8 cellular contexts compared by ENCODE assay signal in the genomic region with DNA sequence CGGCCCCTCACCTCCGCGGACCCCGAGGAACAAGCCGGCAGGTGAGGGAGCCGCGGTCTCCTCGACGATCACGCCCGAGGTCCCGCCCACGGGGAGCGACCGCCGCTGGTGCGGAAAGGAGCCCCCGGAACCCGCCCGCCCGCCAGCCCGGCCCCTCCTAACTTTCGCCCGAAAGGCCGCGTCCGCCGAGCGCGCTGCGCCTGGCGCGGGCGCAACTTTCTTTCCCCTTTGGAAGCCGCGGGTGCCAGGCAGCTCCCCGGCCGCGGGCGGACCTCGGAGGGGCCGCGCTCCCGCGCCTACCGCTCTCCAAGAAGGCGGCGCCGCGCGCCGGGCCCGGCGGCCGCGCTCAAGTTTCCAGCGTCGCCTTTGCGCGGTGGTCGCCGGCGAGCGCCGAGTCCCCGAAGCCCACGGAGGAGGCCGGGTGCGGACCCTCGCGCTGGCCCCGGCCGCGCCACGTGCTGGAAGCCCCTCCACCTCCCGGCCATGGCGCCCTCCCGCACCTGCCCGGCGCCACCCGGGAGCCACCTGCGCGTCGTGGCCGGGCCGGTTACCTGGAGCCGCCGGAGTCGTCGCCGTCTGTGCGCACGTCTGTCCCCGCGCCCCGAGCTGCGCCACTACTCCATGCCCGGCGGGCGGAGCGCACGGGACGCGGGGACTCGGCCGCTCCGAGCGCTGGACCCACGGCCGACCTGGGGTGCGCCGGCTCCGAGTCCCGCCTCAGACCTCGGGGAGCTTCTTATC. TPM values are rescaled to one million over a fixed set of nuclear protein-coding genes. Genes with fewer than 3 reads are reported as not detected.
DNase-seq lines count a peak whose midpoint lies in the region; ATAC-seq and TF ChIP-seq lines count a peak whose summit lies in the region.

A gene with protein sequence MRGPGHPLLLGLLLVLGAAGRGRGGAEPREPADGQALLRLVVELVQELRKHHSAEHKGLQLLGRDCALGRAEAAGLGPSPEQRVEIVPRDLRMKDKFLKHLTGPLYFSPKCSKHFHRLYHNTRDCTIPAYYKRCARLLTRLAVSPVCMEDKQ (minus strand): TSS at position 90 of the 741 bp plus-strand sequence. CDS start 256 bp downstream, outside the sequence.

- H2AFZ ChIP-seq in hepatocyte = peak within 1 kb of the TSS; percentile 66

- H3K9me2 ChIP-seq in hepatocyte (replicated peaks; ENCODE audit: insufficient read depth) = no peaks in the 10 kb centered on the region

- H3K36me3 ChIP-seq in H7 (replicated peaks; ENCODE audit: control insufficient read depth, insufficient read depth, low read length) (no peaks in the 10 kb centered on the region), hepatocyte (replicated peaks; ENCODE audit: insufficient read depth, low read depth) (no peaks in the 10 kb centered on the region), skeletal muscle tissue (ENCODE audit: control insufficient read depth in 3 of 3, insufficient read depth in 3 of 3, low read length in 3 of 3) (no peaks in the 10 kb centered on the region)

- no peak within 1 kb of the TSS for H3K9ac ChIP-seq in skeletal muscle tissue (ENCODE audit: low read depth in 1 of 3, low read length in 3 of 3)

- H3K4me1 ChIP-seq in hepatocyte (ENCODE audit: insufficient read depth) = peaks cover 9% of the 10 kb centered on the region
- H3K4me1 ChIP-seq in skeletal muscle tissue (ENCODE audit: control insufficient read depth in 3 of 3, insufficient read depth in 3 of 3, low read length in 3 of 3) = peaks cover 10 to 18% (median 17%) of the 10 kb centered on the region in 3 donors

- no peak for TF ChIP-seq CTCF in hepatocyte (IDR thresholded peaks at IDR 0.05; ENCODE audit: poor library complexity)

- H3K27ac ChIP-seq in hepatocyte = no peak within 1 kb of the TSS
- no peak within 1 kb of the TSS for H3K27ac ChIP-seq in skeletal muscle tissue (ENCODE audit: low read depth, low read length)

- peaks cover 16% of the 10 kb centered on the region for H4K20me1 ChIP-seq in hepatocyte (ENCODE audit: insufficient read depth, poor library complexity, severe bottlenecking)

- 3% methylated on average over 68 of the region's 115 CpGs for WGBS in hepatocyte (ENCODE audit: low lambda C conversion rate, missing lambda C conversion rate)

- H3K4me3 ChIP-seq in H7 (ENCODE audit: insufficient read depth, low read depth, low read length) (peak within 1 kb of the TSS; percentile 50), hepatocyte (peak within 1 kb of the TSS; percentile 58), skeletal muscle tissue (ENCODE audit: low read length in 3 of 3) (peak within 1 kb of the TSS in 2 of 3 donors; percentile 27 to 35)

- peak within 1 kb of the TSS; percentile 91 for H3K4me2 ChIP-seq in hepatocyte

- no peak for ATAC-seq in GM21576 (IDR thresholded peaks at IDR 0.05; ENCODE audit: unreplicated experiment)
- ATAC-seq in HG03521 (IDR thresholded peaks at IDR 0.05; ENCODE audit: unreplicated experiment) = no peak
- no peak for ATAC-seq in HG02884 (IDR thresholded peaks at IDR 0.05; ENCODE audit: unreplicated experiment)

- H3K9me3 ChIP-seq in hepatocyte (ENCODE audit: low read depth) (no peaks in the 10 kb centered on the region), skeletal muscle tissue (ENCODE audit: control insufficient read depth in 3 of 3, low read length in 3 of 3) (no peaks in the 10 kb centered on the region)

- H3K27me3 ChIP-seq in H7 (ENCODE audit: control insufficient read depth, insufficient read depth, low read length) = peaks cover 35% of the 10 kb centered on the region
- peaks cover 61% of the 10 kb centered on the region for H3K27me3 ChIP-seq in hepatocyte
- H3K27me3 ChIP-seq in skeletal muscle tissue (ENCODE audit: control insufficient read depth in 3 of 3, insufficient read depth in 3 of 3, low read length in 3 of 3) = peaks cover 28 to 35% (median 33%) of the 10 kb centered on the region in 3 donors

- no peaks in the 10 kb centered on the region for H3K79me2 ChIP-seq in hepatocyte

- DNase-seq in H7 (peak; percentile 86), hepatocyte (ENCODE audit: low spot score) (peak; percentile 43), DMS114 treated with DMSO at 0.1 percent for 48 hours (lab: John Stamatoyannopoulos, UW; ENCODE audit: unreplicated experiment) (no peak)
- DNase-seq in activated CD8-positive, alpha-beta memory T cell treated with anti-CD3 and anti-CD28 coated beads, Interleukin-2, amount 50 U/mL, for 48 hours = peak; percentile 59

RNA-seq across cellular contexts. Expression of the gene that starts here (rescaled TPM):
- total RNA-seq in H7 (2014; rRNA removed; shearing (Covaris generic)) = 1.1 and 2.6 TPM in 2 replicates
- 2.9 and 9.0 TPM in 2 replicates for total RNA-seq in hepatocyte
- 27.5 and 30.4 TPM in 2 replicates for polyA plus RNA-seq in hepatocyte
- not detected for total RNA-seq in skeletal muscle tissue
